In the genomic region with DNA sequence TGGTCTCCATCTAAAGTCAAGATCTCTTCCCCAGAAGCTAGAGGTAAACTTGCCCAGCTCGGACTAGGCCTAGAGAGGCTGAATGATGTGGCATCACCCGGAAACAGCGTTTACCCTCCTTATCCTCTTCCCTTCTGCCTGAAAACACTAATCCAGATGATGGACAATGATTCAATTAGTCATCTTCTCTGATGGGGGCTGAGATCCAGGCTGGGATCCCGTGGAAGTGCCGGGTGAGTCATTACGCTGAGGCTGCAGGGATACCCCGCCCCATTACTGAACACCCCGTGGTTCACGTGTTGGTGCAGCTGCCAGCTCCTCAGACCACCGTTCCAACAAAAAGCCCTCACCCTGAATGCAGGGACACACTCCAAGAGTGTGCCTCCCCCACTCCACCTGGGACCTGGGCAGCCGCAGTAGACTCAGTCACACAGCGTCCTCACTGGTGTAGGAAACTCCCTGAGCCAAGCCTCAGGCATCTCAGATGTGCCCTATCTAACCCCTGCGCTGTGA, we compare ENCODE assay signal across 8 cellular contexts. TPM values are rescaled to one million over a fixed set of nuclear protein-coding genes. Genes with fewer than 3 reads are reported as not detected.
DNase-seq lines count a peak whose midpoint lies in the region; ATAC-seq, FAIRE-seq and TF ChIP-seq lines count a peak whose summit lies in the region.

No MANE protein-coding gene starts in this region.

- peaks cover 39% of the 10 kb centered on the region for H3K4me1 Mint-ChIP-seq in activated T-helper 17 cell treated with anti-CD3 and anti-CD28 coated beads, Interleukin-2, amount 50 U/mL, for 72 hours

- peak overlapping the region; percentile 94 for H3K27ac Mint-ChIP-seq in activated T-helper 17 cell treated with anti-CD3 and anti-CD28 coated beads, Interleukin-2, amount 50 U/mL, for 72 hours

- TF ChIP-seq CTCF in AG10803 (conservative IDR thresholded peaks at IDR 0.05; ENCODE audit: low read length) (no peak), fibroblast of villous mesenchyme (IDR thresholded peaks at IDR 0.05; ENCODE audit: insufficient read depth, low read depth, low read length) (no peak), prostate gland (IDR thresholded peaks at IDR 0.05) (no peak)

- H3K9me3 Mint-ChIP-seq in activated T-helper 17 cell treated with anti-CD3 and anti-CD28 coated beads, Interleukin-2, amount 50 U/mL, for 72 hours = no peaks in the 10 kb centered on the region

- peak overlapping the region; percentile 100 for H3K4me3 ChIP-seq in AG10803 (ENCODE audit: low read length)
- H3K4me3 ChIP-seq in fibroblast of villous mesenchyme (ENCODE audit: low read depth, low read length) = peak overlapping the region; percentile 86
- peak overlapping the region; percentile 60 to 74 for H3K4me3 ChIP-seq in prostate gland

- H3K4me1 ChIP-seq in prostate gland (replicated peaks) = peaks cover 3% of the 10 kb centered on the region

- H3K4me3 Mint-ChIP-seq in activated T-helper 17 cell treated with anti-CD3 and anti-CD28 coated beads, Interleukin-2, amount 50 U/mL, for 72 hours = peak overlapping the region; percentile 96

- H3K27me3 ChIP-seq in prostate gland (replicated peaks; ENCODE audit: insufficient read depth) = no peaks in the 10 kb centered on the region

- H3K9me3 ChIP-seq in prostate gland = no peaks in the 10 kb centered on the region

- H3K36me3 ChIP-seq in prostate gland = no peaks in the 10 kb centered on the region

- 27% methylated on average over 12 of the region's 13 CpGs for WGBS in prostate gland

- peaks cover 46% of the 10 kb centered on the region for H3K36me3 Mint-ChIP-seq in activated T-helper 17 cell treated with anti-CD3 and anti-CD28 coated beads, Interleukin-2, amount 50 U/mL, for 72 hours (ENCODE audit: low read depth)

- peak overlapping the region; percentile 92 to 96 for H3K27ac ChIP-seq in prostate gland

- intact Hi-C loops in prostate gland (cut with DNase I) = loop anchor here (1.0 to 2.0 kb wide), 2 partner anchors 23 to 35 kb away; no protein-coding TSS in a partner anchor

- DNase-seq in AG10803 (ENCODE audit: low read depth) = peak; percentile 85
- peak; percentile 90 for DNase-seq in HS-5 (ENCODE audit: low read depth)
- DNase-seq in fibroblast of villous mesenchyme (ENCODE audit: low read depth) = peak; percentile 90
- no peak for DNase-seq in prostate gland (ENCODE audit: low spot score)
- no peak for DNase-seq in NCI-H2029 treated with DMSO at 0.1 percent for 48 hours (lab: John Stamatoyannopoulos, UW)
- DNase-seq in GM12891 (ENCODE audit: insufficient read length, low spot score) = no peak

- FAIRE-seq in GM12891 (lab: Jason Lieb, UNC) = no peak

- peak; percentile 16 for ATAC-seq in activated T-helper 17 cell treated with anti-CD3 and anti-CD28 coated beads, Interleukin-2, amount 50 U/mL, for 72 hours (replicated peaks)
- no peak for ATAC-seq in GM21619 (IDR thresholded peaks at IDR 0.05; ENCODE audit: unreplicated experiment)

- TF ChIP-seq POLR2A in prostate gland (IDR thresholded peaks at IDR 0.05) (peak; percentile 29), GM12891 (IDR thresholded peaks at IDR 0.05; ENCODE audit: low read depth, low read length) (no peak)

- no peaks in the 10 kb centered on the region for H3K27me3 Mint-ChIP-seq in activated T-helper 17 cell treated with anti-CD3 and anti-CD28 coated beads, Interleukin-2, amount 50 U/mL, for 72 hours

TF ChIP-seq in GM12891, 5 proteins besides CTCF, POLR2A, EP300 and RAD21:
- TF ChIP-seq TAF1 (IDR thresholded peaks at IDR 0.05; ENCODE audit: low read depth, low read length) (no peak), POLR2AphosphoS5 (IDR thresholded peaks at IDR 0.05; ENCODE audit: low read depth, low read length) (no peak), PAX5 (IDR thresholded peaks at IDR 0.05; ENCODE audit: insufficient read depth, low read length, severe bottlenecking) (no peak), POU2F2 (IDR thresholded peaks at IDR 0.05; ENCODE audit: low read depth, low read length) (no peak), SPI1 (IDR thresholded peaks at IDR 0.05; ENCODE audit: low read depth, low read length) (no peak)

RNA-seq across cellular contexts. Expression of gene S100A6, which starts 2.0 kb away (rescaled TPM):
- 100 to 1,000 TPM; 530 to 753 TPM for total RNA-seq in activated T-helper 17 cell treated with anti-CD3 and anti-CD28 coated beads, Interleukin-2, amount 50 U/mL, for 72 hours
- total RNA-seq in fibroblast of villous mesenchyme (1,018 and 1,040 TPM in 2 replicates), prostate gland (100 to 1,000 TPM; 184 to 279 TPM)
- 21.7 TPM for polyA plus RNA-seq in GM12891 (2012; ENCODE audit: low read depth, missing spikeins)

RNA-seq across cellular contexts. Expression of gene S100A5, which starts 7.0 kb away (rescaled TPM):
- total RNA-seq in activated T-helper 17 cell treated with anti-CD3 and anti-CD28 coated beads, Interleukin-2, amount 50 U/mL, for 72 hours = 1 to 10 TPM; 3.2 to 9.6 TPM
- 0.32 TPM in 1 of 2 replicates, not detected in the other for total RNA-seq in fibroblast of villous mesenchyme
- total RNA-seq in prostate gland = not detected
- polyA plus RNA-seq in GM12891 (2012; ENCODE audit: low read depth, missing spikeins) = 0.47 TPM

RNA-seq across cellular contexts. Expression of gene S100A4, which starts 11.9 kb away (rescaled TPM):
- total RNA-seq in activated T-helper 17 cell treated with anti-CD3 and anti-CD28 coated beads, Interleukin-2, amount 50 U/mL, for 72 hours = 1,000 to 10,000 TPM; 1,035 to 1,445 TPM
- total RNA-seq in fibroblast of villous mesenchyme = 165 and 507 TPM in 2 replicates
- 10 to 100 TPM; 56.3 to 71.3 TPM for total RNA-seq in prostate gland
- 38.4 TPM for polyA plus RNA-seq in GM12891 (2012; ENCODE audit: low read depth, missing spikeins)

RNA-seq across cellular contexts. Expression of gene S100A3, which starts 15.3 kb away (rescaled TPM):
- not detected for total RNA-seq in activated T-helper 17 cell treated with anti-CD3 and anti-CD28 coated beads, Interleukin-2, amount 50 U/mL, for 72 hours
- total RNA-seq in fibroblast of villous mesenchyme (18.0 and 20.3 TPM in 2 replicates), prostate gland (under 1 TPM in 1 of 2 donors, not detected in 1; 0.46 TPM)
- 0.28 TPM for polyA plus RNA-seq in GM12891 (2012; ENCODE audit: low read depth, missing spikeins)

RNA-seq across cellular contexts. Expression of gene S100A2, which starts 31.9 kb away (rescaled TPM):
- 10 to 100 TPM; 10.1 to 10.7 TPM for total RNA-seq in activated T-helper 17 cell treated with anti-CD3 and anti-CD28 coated beads, Interleukin-2, amount 50 U/mL, for 72 hours
- total RNA-seq in fibroblast of villous mesenchyme (0.97 and 2.2 TPM in 2 replicates), prostate gland (10 to 100 TPM; 14.1 to 22.6 TPM)
- 0.87 TPM for polyA plus RNA-seq in GM12891 (2012; ENCODE audit: low read depth, missing spikeins)

Comparison
In these comparisons a context has a peak if more than half of its experiments do, and no peak if none do; other contexts are left out.
1. DNase-seq: peak in AG10803 (single experiment), HS-5 (single experiment) and fibroblast of villous mesenchyme (single experiment); none in prostate gland (single experiment), NCI-H2029 treated with DMSO at 0.1 percent for 48 hours (single experiment) and GM12891 (single experiment).
2. Peak in every context shown above with its lines, with median percentiles within 50 percentile points of each other: H3K4me3 ChIP-seq.